In genomic region chr16:19940195-19940594, GRCh38 we compare ENCODE assay signal across 22 cellular contexts. TPM values are rescaled to one million over a fixed set of nuclear protein-coding genes. Genes with fewer than 3 reads are reported as not detected.
"Had no signal": no experiment of that assay in that cellular context is flagged by ENCODE, and none has a peak within 500 bp of the region (broad histone marks: within the 10 kb centered on the region; RNA-seq: fewer than 3 reads in every experiment).

No MANE protein-coding gene starts in this region.

- H3K4me3 Mint-ChIP-seq: memory B cell; natural killer cell; stimulated activated naive B cell treated with anti-CD40 and anti-IgM and Interleukin-4, amounts not matched to agents 10 μg/mL and 1 μg/mL and 100 μg/mL, for 72 hours; stimulated activated naive CD8-positive, alpha-beta T cell treated with anti-CD3 and anti-CD28 coated beads, Interleukin-15, Interleukin-2, amounts not matched to agents 100 ng/mL and 50 ng/mL, for 24 hours had no signal

- H3K4me1 Mint-ChIP-seq: memory B cell; natural killer cell; stimulated activated naive B cell treated with anti-CD40 and anti-IgM and Interleukin-4, amounts not matched to agents 10 μg/mL and 1 μg/mL and 100 μg/mL, for 72 hours had no signal

- DNase-seq: colonic mucosa; effector CD4-positive, alpha-beta T cell; foreskin fibroblast; gastrocnemius medialis; head of caudate nucleus; kidney; natural killer cell; occipital lobe; pancreas; spleen; stimulated activated CD4-positive, alpha-beta T cell treated with anti-CD3 and anti-CD28 coated beads, Interleukin-4, amount 100 ng/mL, for 4 hours; stimulated activated naive B cell treated with anti-CD40 and anti-IgM and Interleukin-4, amounts not matched to agents 10 μg/mL and 1 μg/mL and 100 μg/mL, for 72 hours; upper lobe of left lung had no signal

- H3K9me3 Mint-ChIP-seq: memory B cell; natural killer cell; stimulated activated naive B cell treated with anti-CD40 and anti-IgM and Interleukin-4, amounts not matched to agents 10 μg/mL and 1 μg/mL and 100 μg/mL, for 72 hours; stimulated activated naive CD8-positive, alpha-beta T cell treated with anti-CD3 and anti-CD28 coated beads, Interleukin-15, Interleukin-2, amounts not matched to agents 100 ng/mL and 50 ng/mL, for 24 hours had no signal

- H3K27ac Mint-ChIP-seq: memory B cell; natural killer cell; progenitor cell of endocrine pancreas; stimulated activated naive B cell treated with anti-CD40 and anti-IgM and Interleukin-4, amounts not matched to agents 10 μg/mL and 1 μg/mL and 100 μg/mL, for 72 hours; stimulated activated naive CD8-positive, alpha-beta T cell treated with anti-CD3 and anti-CD28 coated beads, Interleukin-15, Interleukin-2, amounts not matched to agents 100 ng/mL and 50 ng/mL, for 24 hours had no signal

- H3K27ac ChIP-seq: colonic mucosa, gastrocnemius medialis, pancreas, spleen, thoracic aorta, tibial nerve, upper lobe of left lung had no signal

- FAIRE-seq: kidney, pancreas, urothelium cell line had no signal

- H3K4me3 ChIP-seq: colonic mucosa, gastrocnemius medialis, lung, pancreas, spleen, thoracic aorta, tibial nerve, upper lobe of left lung had no signal

- H3K36me3 ChIP-seq: colonic mucosa, gastrocnemius medialis, pancreas, spleen, thoracic aorta, tibial nerve, upper lobe of left lung had no signal

- ATAC-seq: gastrocnemius medialis; left lobe of liver; natural killer cell; pancreas; sciatic nerve; stimulated activated naive B cell treated with anti-CD40 and anti-IgM and Interleukin-4, amounts not matched to agents 10 μg/mL and 1 μg/mL and 100 μg/mL, for 72 hours had no signal

- H3K36me3 Mint-ChIP-seq: memory B cell; natural killer cell; stimulated activated naive B cell treated with anti-CD40 and anti-IgM and Interleukin-4, amounts not matched to agents 10 μg/mL and 1 μg/mL and 100 μg/mL, for 72 hours had no signal

- H3K9me3 ChIP-seq: colonic mucosa, gastrocnemius medialis, pancreas, spleen, thoracic aorta, tibial nerve, upper lobe of left lung had no signal

- H3K27me3 ChIP-seq: colonic mucosa, gastrocnemius medialis, pancreas, spleen, tibial nerve, upper lobe of left lung had no signal

- H3K27me3 Mint-ChIP-seq: progenitor cell of endocrine pancreas had no signal

- H3K4me1 ChIP-seq: colonic mucosa, gastrocnemius medialis, pancreas, spleen, tibial nerve, upper lobe of left lung had no signal

RNA-seq across cellular contexts. Expression of gene GPRC5B, which starts 55.5 kb away (rescaled TPM):
- total RNA-seq: natural killer cell had no signal
